In genomic region chr10:100567826-100568225, GRCh38 we compare ENCODE assay signal across 13 cellular contexts. TPM values are rescaled to one million over a fixed set of nuclear protein-coding genes. Genes with fewer than 3 reads are reported as not detected.
DNase-seq lines count a peak whose midpoint lies in the region; TF ChIP-seq lines count a peak whose summit lies in the region.
"Had no signal": no experiment of that assay in that cellular context is flagged by ENCODE, and none has a peak within 500 bp of the region (broad histone marks: within the 10 kb centered on the region; RNA-seq: fewer than 3 reads in every experiment).

No MANE protein-coding gene starts in this region.

- TF ChIP-seq CTCF in nephron progenitor cell (IDR thresholded peaks at IDR 0.05) = no peak
- no peak for TF ChIP-seq CTCF in type B pancreatic cell (conservative IDR thresholded peaks at IDR 0.05)
- no peak for TF ChIP-seq CTCF in GM10266 (IDR thresholded peaks at IDR 0.05; ENCODE audit: control insufficient read depth, insufficient read depth, low read depth, missing control alignments)

- H3K27me3 Mint-ChIP-seq in nephron progenitor cell (ENCODE audit: low read depth, poor library complexity) (peaks cover 22% of the 10 kb centered on the region), type B pancreatic cell (peaks cover 13% of the 10 kb centered on the region)

- H3K36me3 Mint-ChIP-seq in nephron progenitor cell (ENCODE audit: low read depth) (no peaks in the 10 kb centered on the region), type B pancreatic cell (no peaks in the 10 kb centered on the region)
- H3K36me3 Mint-ChIP-seq: CD4-positive, CD25-positive, alpha-beta regulatory T cell had no signal

- peak overlapping the region; percentile 6 for H3K4me3 Mint-ChIP-seq in nephron progenitor cell
- no peak overlapping the region for H3K4me3 Mint-ChIP-seq in type B pancreatic cell
- H3K4me3 Mint-ChIP-seq: CD4-positive, CD25-positive, alpha-beta regulatory T cell; GM23338; HFFc6 had no signal

- H3K4me1 Mint-ChIP-seq in nephron progenitor cell (peaks cover 3% of the 10 kb centered on the region), type B pancreatic cell (ENCODE audit: unreplicated experiment) (no peaks in the 10 kb centered on the region)

- H3K27ac Mint-ChIP-seq in nephron progenitor cell = peak overlapping the region; percentile 8
- H3K27ac Mint-ChIP-seq in type B pancreatic cell = no peak overlapping the region
- H3K27ac Mint-ChIP-seq: GM23338, HFFc6 had no signal

- peak; percentile 28 for DNase-seq in activated CD8-positive, alpha-beta memory T cell treated with anti-CD3 and anti-CD28 coated beads, Interleukin-2, amount 50 U/mL, for 48 hours
- no peak for DNase-seq in activated CD8-positive, alpha-beta memory T cell treated with anti-CD3 and anti-CD28 coated beads, Interleukin-2, amount 50 U/mL, for 4 hours
- DNase-seq in islet precursor cell = peak; percentile 37
- no peak for DNase-seq in nephron progenitor cell
- DNase-seq in type B pancreatic cell (ENCODE audit: extremely low spot score, unreplicated experiment) = peak; percentile 29
- DNase-seq in HuH-7 (ENCODE audit: low spot score) = no peak
- no peak for DNase-seq in NCI-H446 treated with DMSO at 0.1 percent for 48 hours (lab: John Stamatoyannopoulos, UW)
- no peak for DNase-seq in GM10266 (ENCODE audit: extremely low spot score)
- DNase-seq: 8988T; CD4-positive, CD25-positive, alpha-beta regulatory T cell; DMS 273 treated with DMSO at 0.1 percent for 48 hours; HFFc6 had no signal

- H3K9me3 Mint-ChIP-seq in nephron progenitor cell (no peaks in the 10 kb centered on the region), type B pancreatic cell (no peaks in the 10 kb centered on the region)
- H3K9me3 Mint-ChIP-seq: HFFc6 had no signal

RNA-seq across cellular contexts. Expression of gene HIF1AN, which starts 32.1 kb away (rescaled TPM):
- 53.2 and 62.9 TPM in 2 replicates for total RNA-seq in type B pancreatic cell (ENCODE audit: low replicate concordance)

RNA-seq across cellular contexts. Expression of gene NDUFB8, which starts 38.2 kb away (rescaled TPM):
- 195 and 196 TPM in 2 replicates for total RNA-seq in type B pancreatic cell (ENCODE audit: low replicate concordance)

RNA-seq across cellular contexts. Expression of gene SEC31B, which starts 48.2 kb away (rescaled TPM):
- 8.9 and 20.9 TPM in 2 replicates for total RNA-seq in type B pancreatic cell (ENCODE audit: low replicate concordance)

Comparison
In these comparisons a context has a peak if more than half of its experiments do, and no peak if none do; other contexts are left out.
1. DNase-seq: peak in activated CD8-positive, alpha-beta memory T cell treated with anti-CD3 and anti-CD28 coated beads, Interleukin-2, amount 50 U/mL, for 48 hours (single experiment), islet precursor cell (single experiment) and type B pancreatic cell (single experiment); none in activated CD8-positive, alpha-beta memory T cell treated with anti-CD3 and anti-CD28 coated beads, Interleukin-2, amount 50 U/mL, for 4 hours (single experiment), nephron progenitor cell (single experiment), HuH-7 (single experiment), NCI-H446 treated with DMSO at 0.1 percent for 48 hours (single experiment) and GM10266 (single experiment).